8 cellular contexts compared by ENCODE assay signal in genomic region chr21:43645414-43645891, GRCh38. TPM values are rescaled to one million over a fixed set of nuclear protein-coding genes. Genes with fewer than 3 reads are reported as not detected.
DNase-seq lines count a peak whose midpoint lies in the region; ATAC-seq, FAIRE-seq and TF ChIP-seq lines count a peak whose summit lies in the region.

No MANE protein-coding gene starts in this region.

- H4K20me1 ChIP-seq in OCI-LY1 (ENCODE audit: insufficient read depth, low read length) (no peaks in the 10 kb centered on the region), mammary epithelial cell (ENCODE audit: insufficient read depth, low read length) (no peaks in the 10 kb centered on the region)

- H3K9ac ChIP-seq in OCI-LY1 (ENCODE audit: low read length): no peak overlapping the region
- H3K9ac ChIP-seq in mammary epithelial cell (ENCODE audit: insufficient read depth, low read length): peak overlapping the region; percentile 44
- peak overlapping the region in 4 of 5 donors; percentile 26 to 56 (median 48) for H3K9ac ChIP-seq in subcutaneous abdominal adipose tissue (ENCODE audit: low read length in 5 of 5)

- TF ChIP-seq CTCF in OCI-LY1 (IDR thresholded peaks at IDR 0.05; ENCODE audit: low read length) (peak; percentile 37; the same call in 1 of the 2 replicates), mammary epithelial cell (conservative IDR thresholded peaks at IDR 0.05 in 1 of 2, IDR thresholded peaks at IDR 0.05 in 1 of 2; ENCODE audit: extremely low read depth in 1 of 2, insufficient read depth in 1 of 2, low read depth in 1 of 2, low read length in 2 of 2) (peak; percentile 50 to 71)

- H3K36me3 ChIP-seq in OCI-LY1 (ENCODE audit: insufficient read depth, low read length) (no peaks in the 10 kb centered on the region), mammary epithelial cell (ENCODE audit: insufficient read depth, low read length) (no peaks in the 10 kb centered on the region), subcutaneous abdominal adipose tissue (ENCODE audit: control insufficient read depth in 5 of 5, insufficient read depth in 5 of 5, low read length in 5 of 5) (no peaks in the 10 kb centered on the region)

- intact Hi-C loops in mammary epithelial cell (cut with micrococcal nuclease): no loop called here

- H3K4me2 ChIP-seq in OCI-LY1 (ENCODE audit: low read length) (no peak overlapping the region), mammary epithelial cell (ENCODE audit: insufficient read depth, low read depth, low read length) (no peak overlapping the region)

- DNase-seq in COLO829 (ENCODE audit: low spot score) (peak; percentile 18), H54 (ENCODE audit: insufficient read length, low spot score) (no peak), mammary epithelial cell (peak; percentile 72), left kidney (ENCODE audit: low read depth, low spot score) (peak; percentile 85)

- no peaks in the 10 kb centered on the region for H3K4me1 ChIP-seq in OCI-LY1 (ENCODE audit: insufficient read depth, low read length, severe bottlenecking)
- H3K4me1 ChIP-seq in mammary epithelial cell (ENCODE audit: insufficient read depth, low read length): peaks cover 19% of the 10 kb centered on the region
- H3K4me1 ChIP-seq in subcutaneous abdominal adipose tissue (ENCODE audit: control insufficient read depth in 5 of 5, insufficient read depth in 5 of 5, low read length in 5 of 5): peaks cover 2 to 15% (median 13%) of the 10 kb centered on the region in 5 donors

- H3K9me3 ChIP-seq in OCI-LY1 (ENCODE audit: low read length) (no peaks in the 10 kb centered on the region), mammary epithelial cell (replicated peaks; ENCODE audit: insufficient read depth, low read length) (no peaks in the 10 kb centered on the region), subcutaneous abdominal adipose tissue (ENCODE audit: control insufficient read depth in 5 of 5, low read length in 5 of 5) (no peaks in the 10 kb centered on the region)

- H3K27ac ChIP-seq in OCI-LY1 (ENCODE audit: low read depth, low read length, poor library complexity, severe bottlenecking) (no peak overlapping the region), mammary epithelial cell (ENCODE audit: insufficient read depth, low read depth, low read length) (peak overlapping the region; percentile 44), subcutaneous abdominal adipose tissue (ENCODE audit: low read depth, low read length) (peak overlapping the region; percentile 74)

- TF ChIP-seq POLR2A in H54 (IDR thresholded peaks at IDR 0.05; ENCODE audit: low read depth, low read length) (no peak), GM18505 (IDR thresholded peaks at IDR 0.05; ENCODE audit: borderline replicate concordance, extremely low read depth, insufficient read depth, insufficient read length) (no peak)

- CTCF ChIA-PET in mammary epithelial cell (lab: Charles Lee; ENCODE audit: low non-redundant PET): interaction anchor here (0.6 to 0.7 kb wide), 2 partner anchors 23 to 319 kb away, joined by 6 read pairs; no protein-coding TSS in a partner anchor

- H3K27me3 ChIP-seq in OCI-LY1 (ENCODE audit: insufficient read depth, low read length): no peaks in the 10 kb centered on the region; the same call in 1 of the 2 replicates
- no peaks in the 10 kb centered on the region for H3K27me3 ChIP-seq in mammary epithelial cell (ENCODE audit: insufficient read depth, low read length)
- H3K27me3 ChIP-seq in subcutaneous abdominal adipose tissue (ENCODE audit: control insufficient read depth in 5 of 5, insufficient read depth in 4 of 5, low read length in 5 of 5): no peaks in the 10 kb centered on the region

- no peak overlapping the region for H2AFZ ChIP-seq in OCI-LY1 (ENCODE audit: low read length)
- H2AFZ ChIP-seq in mammary epithelial cell (ENCODE audit: low read depth, low read length): peak overlapping the region; percentile 5

- no TSS peak for BruUV-seq in mammary epithelial cell (replicated peaks; lab: Mats Ljungman, UMichigan)

- H3K4me3 ChIP-seq in OCI-LY1 (ENCODE audit: low read depth, low read length, poor library complexity, severe bottlenecking): no peak overlapping the region
- no peak overlapping the region for H3K4me3 ChIP-seq in mammary epithelial cell (replicated peaks in 1 of 3; ENCODE audit: insufficient read depth in 1 of 3, low read depth in 2 of 3, low read length in 3 of 3)
- H3K4me3 ChIP-seq in subcutaneous abdominal adipose tissue (ENCODE audit: low read depth in 1 of 5, low read length in 5 of 5): peak overlapping the region in 3 of 5 donors; percentile 15 to 47 (median 21)

- no peak for ATAC-seq in GM18511 (IDR thresholded peaks at IDR 0.05; ENCODE audit: unreplicated experiment)
- no peak for ATAC-seq in GM18505 (IDR thresholded peaks at IDR 0.05; ENCODE audit: unreplicated experiment)

- H3K9me2 ChIP-seq in OCI-LY1 (ENCODE audit: low read depth, low read length): no peaks in the 10 kb centered on the region

- H3F3A ChIP-seq in OCI-LY1 (ENCODE audit: insufficient read depth, low read length): no peaks in the 10 kb centered on the region

- H3K79me2 ChIP-seq in OCI-LY1 (ENCODE audit: insufficient read depth, low read length): no peaks in the 10 kb centered on the region
- no peaks in the 10 kb centered on the region for H3K79me2 ChIP-seq in mammary epithelial cell (ENCODE audit: insufficient read depth, low read length)

- dilution Hi-C loops in mammary epithelial cell (cut with HindIII; ENCODE audit: low sequenced_read_pairs): no loop called here

- in situ Hi-C loops in mammary epithelial cell (cut with MboI; ENCODE audit: low sequenced_read_pairs in 2 of 2): no loop called here

- WGBS in mammary epithelial cell (ENCODE audit: low coverage, missing lambda C conversion rate): 54% methylated on average over 7 of the region's 7 CpGs

- peak; percentile 68 for FAIRE-seq in H54 (lab: Jason Lieb, UNC)

RNA-seq across cellular contexts. Expression of gene HSF2BP, which starts 13.8 kb away (rescaled TPM):
- 1 to 10 TPM; 4.0 to 4.2 TPM for total RNA-seq in mammary epithelial cell
- polyA plus RNA-seq in mammary epithelial cell: 3.0 TPM
- polyA minus RNA-seq in mammary epithelial cell: 1.4 TPM

RNA-seq across cellular contexts. Expression of gene RRP1B, which starts 13.9 kb away (rescaled TPM):
- 10 to 100 TPM; 26.7 to 36.6 TPM for total RNA-seq in mammary epithelial cell
- 21.4 TPM for polyA plus RNA-seq in mammary epithelial cell
- polyA minus RNA-seq in mammary epithelial cell: 41.7 TPM

Comparison
In these comparisons a context has a peak if more than half of its experiments do, and no peak if none do; other contexts are left out.
1. H3K4me3 ChIP-seq: peak in subcutaneous abdominal adipose tissue (3 of 5); none in OCI-LY1 (single experiment) and mammary epithelial cell (0 of 3).